Comparison of ENCODE assay signal across 8 cellular contexts in the genomic region with DNA sequence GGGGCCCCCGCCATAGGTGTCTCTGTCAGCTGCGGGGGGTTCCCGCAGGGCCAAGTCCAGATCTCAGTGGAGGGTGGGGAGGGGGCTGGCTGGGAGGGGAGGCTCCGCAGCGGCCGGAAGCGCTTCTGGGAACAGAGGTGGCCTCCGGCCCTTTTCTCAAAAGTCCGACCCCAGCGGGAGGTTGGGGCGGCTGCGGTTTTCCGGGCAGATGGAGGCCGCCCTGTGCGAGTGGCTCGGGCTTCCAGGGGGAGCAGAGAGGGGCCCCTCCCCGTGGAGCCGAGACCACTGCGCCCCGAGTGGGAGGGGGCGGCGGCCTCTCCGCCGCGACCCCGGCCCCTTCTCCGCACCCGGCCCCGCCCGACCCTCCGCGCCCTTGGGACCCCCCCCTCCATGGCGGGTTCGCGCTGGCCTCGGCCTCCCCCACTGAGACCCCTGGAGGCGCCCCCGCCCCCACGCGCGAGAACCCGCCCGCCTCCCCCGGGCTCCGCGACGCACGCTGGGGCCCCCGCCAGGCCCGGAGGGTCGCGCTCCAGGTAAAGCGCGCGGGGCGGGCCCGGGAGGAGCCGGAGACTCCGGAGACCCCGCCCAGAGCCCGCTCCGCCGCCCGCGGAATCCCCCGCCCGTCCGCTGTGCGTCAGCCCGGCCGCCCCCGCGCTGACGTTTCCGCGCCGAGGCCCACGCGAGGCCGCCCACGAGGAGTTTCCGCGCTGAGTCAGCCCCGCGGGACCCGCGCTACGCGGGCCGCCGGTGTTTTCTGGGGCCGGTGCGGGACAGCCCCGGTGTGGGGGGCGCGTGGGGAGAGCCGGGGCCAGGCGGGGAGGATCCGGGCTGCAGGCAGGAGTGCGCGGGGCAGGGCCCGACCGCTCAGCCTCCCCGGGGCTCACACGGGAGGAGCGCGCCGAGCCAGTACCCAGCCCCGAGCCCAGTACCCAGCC. TPM values are rescaled to one million over a fixed set of nuclear protein-coding genes. Genes with fewer than 3 reads are reported as not detected.
DNase-seq lines count a peak whose midpoint lies in the region; ATAC-seq and TF ChIP-seq lines count a peak whose summit lies in the region.

No MANE protein-coding gene starts in this region.

- H3K4me1 Mint-ChIP-seq in naive B cell: peaks cover 0 to 7% (median 5%) of the 10 kb centered on the region in 3 donors
- H3K4me1 Mint-ChIP-seq in stimulated activated memory B cell treated with anti-CD40 and anti-IgM and Interleukin-4, amounts not matched to agents 10 μg/mL and 1 μg/mL and 100 μg/mL, for 72 hours: peaks cover 34% of the 10 kb centered on the region

- ATAC-seq in naive B cell (ENCODE audit: low read depth in 2 of 2): peak; percentile 80 to 84
- ATAC-seq in stimulated activated memory B cell treated with anti-CD40 and anti-IgM and Interleukin-4, amounts not matched to agents 10 μg/mL and 1 μg/mL and 100 μg/mL, for 72 hours: peak; percentile 72
- ATAC-seq in GM18873 (IDR thresholded peaks at IDR 0.05; ENCODE audit: low FRiP score, unreplicated experiment): no peak

- peak overlapping the region in 4 of 6 donors; percentile 76 to 97 (median 87) for H3K27ac Mint-ChIP-seq in naive B cell
- H3K27ac Mint-ChIP-seq in stimulated activated memory B cell treated with anti-CD40 and anti-IgM and Interleukin-4, amounts not matched to agents 10 μg/mL and 1 μg/mL and 100 μg/mL, for 72 hours: peak overlapping the region; percentile 73

- H3K27me3 Mint-ChIP-seq in naive B cell: no peaks in the 10 kb centered on the region
- H3K27me3 Mint-ChIP-seq in stimulated activated memory B cell treated with anti-CD40 and anti-IgM and Interleukin-4, amounts not matched to agents 10 μg/mL and 1 μg/mL and 100 μg/mL, for 72 hours: peaks cover 8% of the 10 kb centered on the region

- H3K36me3 Mint-ChIP-seq in naive B cell: no peaks in the 10 kb centered on the region
- no peaks in the 10 kb centered on the region for H3K36me3 Mint-ChIP-seq in stimulated activated memory B cell treated with anti-CD40 and anti-IgM and Interleukin-4, amounts not matched to agents 10 μg/mL and 1 μg/mL and 100 μg/mL, for 72 hours

- H3K4me3 Mint-ChIP-seq in naive B cell: peak overlapping the region in 6 of 8 donors; percentile 29 to 58 (median 50)
- peak overlapping the region; percentile 46 for H3K4me3 Mint-ChIP-seq in stimulated activated memory B cell treated with anti-CD40 and anti-IgM and Interleukin-4, amounts not matched to agents 10 μg/mL and 1 μg/mL and 100 μg/mL, for 72 hours

- peak; percentile 14 for DNase-seq in GM04504 (ENCODE audit: low read depth)
- peak; percentile 83 to 92 for DNase-seq in activated CD4-positive, alpha-beta T cell treated with anti-CD3 and anti-CD28 coated beads, Interleukin-2, amount 50 U/mL, for 24 hours (ENCODE audit: low read depth in 1 of 2, low spot score in 1 of 2)
- peak; percentile 85 for DNase-seq in effector CD4-positive, alpha-beta T cell
- peak; percentile 93 for DNase-seq in naive B cell
- no peak for DNase-seq in 8988T

- no peak for TF ChIP-seq EP300 in Ishikawa (IDR thresholded peaks at IDR 0.05; ENCODE audit: borderline replicate concordance)

- no peak for TF ChIP-seq RAD21 in Ishikawa (IDR thresholded peaks at IDR 0.05; ENCODE audit: low read depth)

- H3K9me3 Mint-ChIP-seq in naive B cell: no peaks in the 10 kb centered on the region
- no peaks in the 10 kb centered on the region for H3K9me3 Mint-ChIP-seq in stimulated activated memory B cell treated with anti-CD40 and anti-IgM and Interleukin-4, amounts not matched to agents 10 μg/mL and 1 μg/mL and 100 μg/mL, for 72 hours

TF ChIP-seq in Ishikawa, 13 proteins besides CTCF, POLR2A, EP300 and RAD21:
- TF ChIP-seq TCF12 (IDR thresholded peaks at IDR 0.05; ENCODE audit: low read depth): no peak
- TF ChIP-seq, protein P1, sequence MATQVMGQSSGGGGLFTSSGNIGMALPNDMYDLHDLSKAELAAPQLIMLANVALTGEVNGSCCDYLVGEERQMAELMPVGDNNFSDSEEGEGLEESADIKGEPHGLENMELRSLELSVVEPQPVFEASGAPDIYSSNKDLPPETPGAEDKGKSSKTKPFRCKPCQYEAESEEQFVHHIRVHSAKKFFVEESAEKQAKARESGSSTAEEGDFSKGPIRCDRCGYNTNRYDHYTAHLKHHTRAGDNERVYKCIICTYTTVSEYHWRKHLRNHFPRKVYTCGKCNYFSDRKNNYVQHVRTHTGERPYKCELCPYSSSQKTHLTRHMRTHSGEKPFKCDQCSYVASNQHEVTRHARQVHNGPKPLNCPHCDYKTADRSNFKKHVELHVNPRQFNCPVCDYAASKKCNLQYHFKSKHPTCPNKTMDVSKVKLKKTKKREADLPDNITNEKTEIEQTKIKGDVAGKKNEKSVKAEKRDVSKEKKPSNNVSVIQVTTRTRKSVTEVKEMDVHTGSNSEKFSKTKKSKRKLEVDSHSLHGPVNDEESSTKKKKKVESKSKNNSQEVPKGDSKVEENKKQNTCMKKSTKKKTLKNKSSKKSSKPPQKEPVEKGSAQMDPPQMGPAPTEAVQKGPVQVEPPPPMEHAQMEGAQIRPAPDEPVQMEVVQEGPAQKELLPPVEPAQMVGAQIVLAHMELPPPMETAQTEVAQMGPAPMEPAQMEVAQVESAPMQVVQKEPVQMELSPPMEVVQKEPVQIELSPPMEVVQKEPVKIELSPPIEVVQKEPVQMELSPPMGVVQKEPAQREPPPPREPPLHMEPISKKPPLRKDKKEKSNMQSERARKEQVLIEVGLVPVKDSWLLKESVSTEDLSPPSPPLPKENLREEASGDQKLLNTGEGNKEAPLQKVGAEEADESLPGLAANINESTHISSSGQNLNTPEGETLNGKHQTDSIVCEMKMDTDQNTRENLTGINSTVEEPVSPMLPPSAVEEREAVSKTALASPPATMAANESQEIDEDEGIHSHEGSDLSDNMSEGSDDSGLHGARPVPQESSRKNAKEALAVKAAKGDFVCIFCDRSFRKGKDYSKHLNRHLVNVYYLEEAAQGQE (IDR thresholded peaks at IDR 0.05; ENCODE audit: low read depth): no peak
- TF ChIP-seq EGR1 (IDR thresholded peaks at IDR 0.05): peak; percentile 97
- TF ChIP-seq ZBTB7A (IDR thresholded peaks at IDR 0.05; ENCODE audit: low read depth): peak; percentile 43
- TF ChIP-seq, protein P2, sequence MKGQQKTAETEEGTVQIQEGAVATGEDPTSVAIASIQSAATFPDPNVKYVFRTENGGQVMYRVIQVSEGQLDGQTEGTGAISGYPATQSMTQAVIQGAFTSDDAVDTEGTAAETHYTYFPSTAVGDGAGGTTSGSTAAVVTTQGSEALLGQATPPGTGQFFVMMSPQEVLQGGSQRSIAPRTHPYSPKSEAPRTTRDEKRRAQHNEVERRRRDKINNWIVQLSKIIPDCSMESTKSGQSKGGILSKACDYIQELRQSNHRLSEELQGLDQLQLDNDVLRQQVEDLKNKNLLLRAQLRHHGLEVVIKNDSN (IDR thresholded peaks at IDR 0.05): no peak
- no peak for TF ChIP-seq CEBPB (IDR thresholded peaks at IDR 0.05)

RNA-seq across cellular contexts. Expression of a gene that starts 5.2 kb away (rescaled TPM):
- 10 to 100 TPM in 1 of 6 donors, 1 to 10 TPM in 5; 2.4 to 13.0 (median 7.9) TPM for polyA plus RNA-seq in naive B cell (ENCODE audit: low read depth in 6 of 6)

RNA-seq across cellular contexts. Expression of a gene that starts 12.8 kb away (rescaled TPM):
- under 1 TPM in 3 of 6 donors, not detected in 3; 0.18 to 0.36 (median 0.32) TPM for polyA plus RNA-seq in naive B cell (ENCODE audit: low read depth in 6 of 6)

RNA-seq across cellular contexts. Expression of a gene that starts 27.5 kb away (rescaled TPM):
- polyA plus RNA-seq in naive B cell (ENCODE audit: low read depth in 6 of 6): not detected

RNA-seq across cellular contexts. Expression of a gene that starts 30.7 kb away (rescaled TPM):
- 100 to 1,000 TPM in 1 of 6 donors, 10 to 100 TPM in 5; 64.8 to 101 (median 85.4) TPM for polyA plus RNA-seq in naive B cell (ENCODE audit: low read depth in 6 of 6)

RNA-seq across cellular contexts. Expression of a gene that starts 30.9 kb away (rescaled TPM):
- polyA plus RNA-seq in naive B cell (ENCODE audit: low read depth in 6 of 6): 10 to 100 TPM in 5 of 6 donors, 1 to 10 TPM in 1; 6.9 to 22.9 (median 12.9) TPM
